In the genomic region with DNA sequence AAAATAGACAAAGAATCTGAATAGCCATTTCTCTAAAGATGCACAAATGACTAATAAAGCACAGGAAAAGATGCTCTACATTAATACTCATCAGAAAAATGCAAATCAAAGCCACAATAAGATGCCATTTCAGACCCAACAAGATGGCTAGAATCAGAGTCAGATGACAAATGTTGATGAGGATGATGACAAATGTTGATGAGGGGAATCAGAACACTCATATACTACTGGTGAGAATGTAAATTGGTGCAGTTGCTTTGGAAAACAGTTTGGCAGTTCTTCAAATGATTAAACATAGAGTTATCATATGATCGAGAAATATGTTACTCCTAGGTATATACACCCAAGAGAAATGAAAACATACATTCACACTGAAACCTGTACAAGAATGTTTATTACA, we compare ENCODE assay signal across 15 cellular contexts. TPM values are rescaled to one million over a fixed set of nuclear protein-coding genes. Genes with fewer than 3 reads are reported as not detected.
A peak's percentile ranks its signal among the peaks of the same experiment; 100 is the strongest.
DNase-seq lines count a peak whose midpoint lies in the region; ATAC-seq and TF ChIP-seq lines count a peak whose summit lies in the region.
"Had no signal": no experiment of that assay in that cellular context is flagged by ENCODE, and none has a peak within 500 bp of the region (broad histone marks: within the 10 kb centered on the region; RNA-seq: fewer than 3 reads in every experiment).

No MANE protein-coding gene starts in this region.

- peak; percentile 49 for ATAC-seq in activated CD4-positive, alpha-beta T cell treated with anti-CD3 and anti-CD28 coated beads for 36 hours
- ATAC-seq in activated T-helper 17 cell treated with anti-CD3 and anti-CD28 coated beads, Interleukin-2, amount 50 U/mL, for 72 hours (replicated peaks), result peak; percentile 56
- ATAC-seq in stimulated activated effector memory CD8-positive, alpha-beta T cell treated with anti-CD3 and anti-CD28 coated beads, Interleukin-12 subunit alpha, Interleukin-12 subunit beta, amount 100 ng/mL, for 72 hours, result peak; percentile 55
- ATAC-seq in HG03520 (IDR thresholded peaks at IDR 0.05; ENCODE audit: unreplicated experiment), result no peak
- ATAC-seq: A549, GM23338 had no signal

- H3K27ac Mint-ChIP-seq in activated CD4-positive, alpha-beta T cell treated with anti-CD3 and anti-CD28 coated beads for 36 hours, result no peak overlapping the region
- no peak overlapping the region for H3K27ac Mint-ChIP-seq in activated T-helper 17 cell treated with anti-CD3 and anti-CD28 coated beads, Interleukin-2, amount 50 U/mL, for 72 hours
- no peak overlapping the region for H3K27ac Mint-ChIP-seq in stimulated activated effector memory CD8-positive, alpha-beta T cell treated with anti-CD3 and anti-CD28 coated beads, Interleukin-12 subunit alpha, Interleukin-12 subunit beta, amount 100 ng/mL, for 72 hours
- no peak overlapping the region for H3K27ac Mint-ChIP-seq in Calu3 (ENCODE audit: unreplicated experiment)
- H3K27ac Mint-ChIP-seq: CD4-positive, alpha-beta memory T cell; GM23338; HFFc6 had no signal

- no peak for DNase-seq in activated CD4-positive, alpha-beta T cell treated with anti-CD3 and anti-CD28 coated beads for 36 hours
- no peak for DNase-seq in activated CD4-positive, alpha-beta T cell treated with anti-CD3 and anti-CD28 coated beads, Interleukin-2, amount 50 U/mL, for 4 hours
- no peak for DNase-seq in stimulated activated effector memory CD8-positive, alpha-beta T cell treated with anti-CD3 and anti-CD28 coated beads, Interleukin-12 subunit alpha, Interleukin-12 subunit beta, amount 100 ng/mL, for 72 hours (ENCODE audit: low spot score in 2 of 2)
- DNase-seq in Calu3, result no peak
- DNase-seq: 8988T; C1 segment of cervical spinal cord; CD4-positive, alpha-beta memory T cell; COR-L47; DMS153; DND-41; HFFc6 had no signal

- no peak for TF ChIP-seq CTCF in Calu3 (IDR thresholded peaks at IDR 0.05; ENCODE audit: unreplicated experiment)

- intact Hi-C loops in activated CD4-positive, alpha-beta T cell treated with anti-CD3 and anti-CD28 coated beads for 36 hours (cut with DNase I, micrococcal nuclease), result no loop called here
- intact Hi-C loops in Calu3 (cut with micrococcal nuclease; ENCODE audit: unreplicated experiment), result no loop called here

- BruUV-seq in Calu3 (replicated peaks; lab: Mats Ljungman, UMichigan), result no TSS peak

- POLR2A ChIA-PET in activated CD4-positive, alpha-beta T cell treated with anti-CD3 and anti-CD28 coated beads for 36 hours (lab: Charles Lee), result no interaction called here

- peaks cover 11% of the 10 kb centered on the region for H3K4me1 Mint-ChIP-seq in activated CD4-positive, alpha-beta T cell treated with anti-CD3 and anti-CD28 coated beads for 36 hours
- peaks cover 15% of the 10 kb centered on the region for H3K4me1 Mint-ChIP-seq in activated T-helper 17 cell treated with anti-CD3 and anti-CD28 coated beads, Interleukin-2, amount 50 U/mL, for 72 hours
- peaks cover 15% of the 10 kb centered on the region for H3K4me1 Mint-ChIP-seq in stimulated activated effector memory CD8-positive, alpha-beta T cell treated with anti-CD3 and anti-CD28 coated beads, Interleukin-12 subunit alpha, Interleukin-12 subunit beta, amount 100 ng/mL, for 72 hours
- H3K4me1 Mint-ChIP-seq in Calu3 (ENCODE audit: low read depth, unreplicated experiment), result peaks cover 10% of the 10 kb centered on the region
- H3K4me1 Mint-ChIP-seq: CD4-positive, alpha-beta memory T cell had no signal

- H3K4me3 Mint-ChIP-seq in activated CD4-positive, alpha-beta T cell treated with anti-CD3 and anti-CD28 coated beads for 36 hours, result no peak overlapping the region
- no peak overlapping the region for H3K4me3 Mint-ChIP-seq in activated T-helper 17 cell treated with anti-CD3 and anti-CD28 coated beads, Interleukin-2, amount 50 U/mL, for 72 hours
- H3K4me3 Mint-ChIP-seq in stimulated activated effector memory CD8-positive, alpha-beta T cell treated with anti-CD3 and anti-CD28 coated beads, Interleukin-12 subunit alpha, Interleukin-12 subunit beta, amount 100 ng/mL, for 72 hours, result no peak overlapping the region
- H3K4me3 Mint-ChIP-seq in Calu3 (ENCODE audit: low read depth, unreplicated experiment), result no peak overlapping the region
- H3K4me3 Mint-ChIP-seq: CD4-positive, alpha-beta memory T cell; GM23338; HFFc6 had no signal

- CTCF ChIA-PET in activated CD4-positive, alpha-beta T cell treated with anti-CD3 and anti-CD28 coated beads for 36 hours (lab: Charles Lee), result no interaction called here
- CTCF ChIA-PET in Calu3 (lab: Charles Lee), result no interaction called here

- peaks cover 18% of the 10 kb centered on the region for H3K36me3 Mint-ChIP-seq in activated CD4-positive, alpha-beta T cell treated with anti-CD3 and anti-CD28 coated beads for 36 hours (ENCODE audit: low read depth)
- peaks cover 78% of the 10 kb centered on the region for H3K36me3 Mint-ChIP-seq in activated T-helper 17 cell treated with anti-CD3 and anti-CD28 coated beads, Interleukin-2, amount 50 U/mL, for 72 hours (ENCODE audit: low read depth)
- peaks cover 48% of the 10 kb centered on the region for H3K36me3 Mint-ChIP-seq in stimulated activated effector memory CD8-positive, alpha-beta T cell treated with anti-CD3 and anti-CD28 coated beads, Interleukin-12 subunit alpha, Interleukin-12 subunit beta, amount 100 ng/mL, for 72 hours
- H3K36me3 Mint-ChIP-seq in Calu3 (ENCODE audit: insufficient read depth, unreplicated experiment), result no peaks in the 10 kb centered on the region

- no peaks in the 10 kb centered on the region for H3K27me3 Mint-ChIP-seq in activated CD4-positive, alpha-beta T cell treated with anti-CD3 and anti-CD28 coated beads for 36 hours
- H3K27me3 Mint-ChIP-seq in activated T-helper 17 cell treated with anti-CD3 and anti-CD28 coated beads, Interleukin-2, amount 50 U/mL, for 72 hours, result no peaks in the 10 kb centered on the region
- no peaks in the 10 kb centered on the region for H3K27me3 Mint-ChIP-seq in Calu3 (ENCODE audit: unreplicated experiment)
- H3K27me3 Mint-ChIP-seq: CD4-positive, alpha-beta memory T cell had no signal

- H3K9me3 Mint-ChIP-seq in activated CD4-positive, alpha-beta T cell treated with anti-CD3 and anti-CD28 coated beads for 36 hours (ENCODE audit: low read depth), result no peaks in the 10 kb centered on the region
- no peaks in the 10 kb centered on the region for H3K9me3 Mint-ChIP-seq in activated T-helper 17 cell treated with anti-CD3 and anti-CD28 coated beads, Interleukin-2, amount 50 U/mL, for 72 hours
- no peaks in the 10 kb centered on the region for H3K9me3 Mint-ChIP-seq in stimulated activated effector memory CD8-positive, alpha-beta T cell treated with anti-CD3 and anti-CD28 coated beads, Interleukin-12 subunit alpha, Interleukin-12 subunit beta, amount 100 ng/mL, for 72 hours
- H3K9me3 Mint-ChIP-seq in Calu3 (ENCODE audit: low read depth, unreplicated experiment), result no peaks in the 10 kb centered on the region
- H3K9me3 Mint-ChIP-seq: CD4-positive, alpha-beta memory T cell; GM23338; HFFc6 had no signal

RNA-seq across cellular contexts. Expression of gene LRRC40, which starts 33.9 kb away (rescaled TPM):
- total RNA-seq in activated CD4-positive, alpha-beta T cell treated with anti-CD3 and anti-CD28 coated beads for 36 hours, result 10 to 100 TPM; 23.2 to 26.4 TPM
- total RNA-seq in activated T-helper 17 cell treated with anti-CD3 and anti-CD28 coated beads, Interleukin-2, amount 50 U/mL, for 72 hours, result 10 to 100 TPM; 21.4 to 24.0 TPM
- total RNA-seq in Calu3 (2022), result 15.8 and 16.0 TPM in 2 replicates

RNA-seq across cellular contexts. Expression of gene SRSF11, which starts 49.7 kb away (rescaled TPM):
- total RNA-seq in activated CD4-positive, alpha-beta T cell treated with anti-CD3 and anti-CD28 coated beads for 36 hours, result 100 to 1,000 TPM; 182 to 266 TPM
- 100 to 1,000 TPM; 195 to 227 TPM for total RNA-seq in activated T-helper 17 cell treated with anti-CD3 and anti-CD28 coated beads, Interleukin-2, amount 50 U/mL, for 72 hours
- total RNA-seq in Calu3 (2022), result 143 and 148 TPM in 2 replicates
